Comparison of ENCODE assay signal across 33 cellular contexts in genomic region chr1:65897485-65897884, GRCh38.
A peak's percentile ranks its signal among the peaks of the same experiment; 100 is the strongest.
DNase-seq lines count a peak whose midpoint lies in the region; ATAC-seq, FAIRE-seq and TF ChIP-seq lines count a peak whose summit lies in the region.
"Had no signal": no experiment of that assay in that cellular context is flagged by ENCODE, and none has a peak within 500 bp of the region (broad histone marks: within the 10 kb centered on the region; RNA-seq: fewer than 3 reads in every experiment).

No MANE protein-coding gene starts in this region.

- CTCF ChIA-PET in HEK293 (lab: Yijun Ruan, JAX) (interaction anchor here (0.6 kb wide), 1 partner anchor 67 kb away, joined by 5 read pairs; no protein-coding TSS in a partner anchor), K562 (lab: Yijun Ruan, JAX; ENCODE audit: low intra/inter-chr PET ratio) (no interaction called here)

- H3K9ac ChIP-seq in K562 (ENCODE audit: insufficient read depth in 1 of 2, low read depth in 2 of 2, low read length in 2 of 2): no peak overlapping the region
- H3K9ac ChIP-seq: BLaER1; BLaER1 treated with 17β-estradiol and CSF1 and Interleukin-3, amounts not matched to agents 10 nM and 100 nM had no signal

- no peak for TF ChIP-seq RAD21 in K562 (CRISPR knock-in tag; conservative IDR thresholded peaks at IDR 0.05 in 1 of 2, IDR thresholded peaks at IDR 0.05 in 1 of 2)

- intact Hi-C loops in K562 (cut with micrococcal nuclease): no loop called here

- 10% methylated on average over 1 of the region's 1 CpG for WGBS in K562 (ENCODE audit: insufficient coverage, low coverage, missing lambda C conversion rate)

- no peaks in the 10 kb centered on the region for H3K27me3 ChIP-seq in ACC112 (ENCODE audit: insufficient read depth, low read length)
- no peaks in the 10 kb centered on the region for H3K27me3 ChIP-seq in K562 (ENCODE audit: control insufficient read depth in 2 of 2, insufficient read depth in 2 of 2, low read length in 2 of 2)
- H3K27me3 ChIP-seq in osteoblast (ENCODE audit: insufficient read depth, low read length): no peaks in the 10 kb centered on the region
- H3K27me3 ChIP-seq: BE2C; BLaER1; BLaER1 treated with 17β-estradiol and CSF1 and Interleukin-3, amounts not matched to agents 10 nM and 100 nM had no signal

- ATAC-seq in K562: no peak
- ATAC-seq in HG03520 (IDR thresholded peaks at IDR 0.05; ENCODE audit: unreplicated experiment): no peak
- no peak for ATAC-seq in HG03039 (IDR thresholded peaks at IDR 0.05; ENCODE audit: unreplicated experiment)
- no peak for ATAC-seq in GM18498 (IDR thresholded peaks at IDR 0.05; ENCODE audit: unreplicated experiment)
- ATAC-seq: A549; CD8-positive, alpha-beta T cell had no signal

- H3K36me3 ChIP-seq in ACC112 (ENCODE audit: insufficient read depth, low read length) (no peaks in the 10 kb centered on the region), HEK293 (ENCODE audit: control insufficient read depth in 2 of 2, insufficient read depth in 1 of 2, low read length in 2 of 2) (no peaks in the 10 kb centered on the region), K562 (ENCODE audit: control insufficient read depth, insufficient read depth, low read length) (no peaks in the 10 kb centered on the region), osteoblast (ENCODE audit: insufficient read depth, low read length) (no peaks in the 10 kb centered on the region)
- H3K36me3 ChIP-seq: BE2C; BLaER1; BLaER1 treated with 17β-estradiol and CSF1 and Interleukin-3, amounts not matched to agents 10 nM and 100 nM had no signal

- peak overlapping the region; percentile 78; the same call in 1 of the 2 replicates for H3K27ac ChIP-seq in ACC112 (ENCODE audit: low read depth, low read length)
- no peak overlapping the region for H3K27ac ChIP-seq in HEK293 (ENCODE audit: extremely low read depth, low read depth, low read length)
- H3K27ac ChIP-seq in K562 (ENCODE audit: extremely low read depth, low read depth, low read length): no peak overlapping the region
- H3K27ac ChIP-seq in osteoblast (ENCODE audit: low read depth, low read length): peak overlapping the region; percentile 92
- H3K27ac ChIP-seq: 22Rv1; A549; BLaER1; BLaER1 treated with 17β-estradiol and CSF1 and Interleukin-3, amounts not matched to agents 10 nM and 100 nM; C4-2B had no signal

- no peak overlapping the region for H3K4me3 ChIP-seq in ACC112 (ENCODE audit: low read depth, low read length)
- no peak overlapping the region for H3K4me3 ChIP-seq in HEK293 (ENCODE audit: low read depth, low read length)
- no peak overlapping the region for H3K4me3 ChIP-seq in K562
- no peak overlapping the region for H3K4me3 ChIP-seq in osteoblast (ENCODE audit: insufficient read depth, low read length)
- H3K4me3 ChIP-seq: A549; BLaER1; BLaER1 treated with 17β-estradiol and CSF1 and Interleukin-3, amounts not matched to agents 10 nM and 100 nM had no signal

- H3K4me1 ChIP-seq in ACC112 (ENCODE audit: control insufficient read depth, insufficient read depth, low read length, unreplicated experiment) (peaks cover 16% of the 10 kb centered on the region), HEK293 (ENCODE audit: control insufficient read depth, insufficient read depth, low read length) (no peaks in the 10 kb centered on the region), K562 (replicated peaks in 1 of 2; ENCODE audit: control insufficient read depth in 2 of 2, insufficient read depth in 2 of 2, low read length in 2 of 2) (no peaks in the 10 kb centered on the region), osteoblast (ENCODE audit: insufficient read depth, low read length) (peaks cover 18% of the 10 kb centered on the region)
- H3K4me1 ChIP-seq: BE2C; BLaER1; BLaER1 treated with 17β-estradiol and CSF1 and Interleukin-3, amounts not matched to agents 10 nM and 100 nM; Caco-2 had no signal

- in situ Hi-C loops in K562 (cut with MboI): no loop called here

- H3K4me2 ChIP-seq in K562 (ENCODE audit: insufficient read depth, low read length) (no peak overlapping the region), osteoblast (ENCODE audit: insufficient read depth, low read length) (no peak overlapping the region)
- H3K4me2 ChIP-seq: A549; BLaER1; BLaER1 treated with 17β-estradiol and CSF1 and Interleukin-3, amounts not matched to agents 10 nM and 100 nM had no signal

- H2AFZ ChIP-seq in ACC112 (ENCODE audit: low read length, unreplicated experiment) (no peak overlapping the region), K562 (ENCODE audit: low read depth, low read length) (no peak overlapping the region), osteoblast (ENCODE audit: low read length) (no peak overlapping the region)

- TF ChIP-seq EP300 in K562 (IDR thresholded peaks at IDR 0.05; ENCODE audit: low read length): no peak

- H3K9me1 ChIP-seq in K562 (ENCODE audit: control insufficient read depth, insufficient read depth, low read length): no peaks in the 10 kb centered on the region

- H3K9me3 ChIP-seq in HEK293 (ENCODE audit: control insufficient read depth, insufficient read depth, low read depth, low read length) (no peaks in the 10 kb centered on the region), K562 (replicated peaks; ENCODE audit: control insufficient read depth, insufficient read depth, low read depth, low read length) (no peaks in the 10 kb centered on the region), osteoblast (ENCODE audit: low read depth, low read length) (no peaks in the 10 kb centered on the region)
- H3K9me3 ChIP-seq: A549, BE2C, BLaER1, Caco-2 had no signal

- FAIRE-seq in K562 (lab: Jason Lieb, UNC): no peak
- FAIRE-seq: A204.1, A549 had no signal

- H3K79me2 ChIP-seq in ACC112 (ENCODE audit: control insufficient read depth, insufficient read depth, low read length, unreplicated experiment) (no peaks in the 10 kb centered on the region), K562 (ENCODE audit: control insufficient read depth, insufficient read depth, low read length) (no peaks in the 10 kb centered on the region), osteoblast (ENCODE audit: insufficient read depth, low read length) (peaks cover 17% of the 10 kb centered on the region)

- POLR2A ChIA-PET in HEK293 (lab: Yijun Ruan, JAX) (no interaction called here), K562 (lab: Yijun Ruan, JAX) (no interaction called here)

- TF ChIP-seq POLR2A in K562 (conservative IDR thresholded peaks at IDR 0.05): no peak

- H4K20me1 ChIP-seq in K562 (replicated peaks; ENCODE audit: control insufficient read depth, insufficient read depth, low read length): no peaks in the 10 kb centered on the region
- H4K20me1 ChIP-seq in osteoblast (ENCODE audit: insufficient read depth, low read length): no peaks in the 10 kb centered on the region
- H4K20me1 ChIP-seq: BLaER1; BLaER1 treated with 17β-estradiol and CSF1 and Interleukin-3, amounts not matched to agents 10 nM and 100 nM had no signal

- TF ChIP-seq CTCF in HEK293 (tag by site-specific recombination; IDR thresholded peaks at IDR 0.05) (no peak), K562 (IDR thresholded peaks at IDR 0.05 in 2 of 3, conservative IDR thresholded peaks at IDR 0.05 in 1 of 3; ENCODE audit: insufficient read depth in 2 of 3, low read depth in 1 of 3, low read length in 3 of 3) (no peak), osteoblast (IDR thresholded peaks at IDR 0.05; ENCODE audit: extremely low read depth, low read depth, low read length) (no peak)

- no TSS peak for BruUV-seq in K562 (replicated peaks; lab: Mats Ljungman, UMichigan)

- DNase-seq in K562 (ENCODE audit: extremely low read depth in 1 of 4, low spot score in 3 of 4): no peak
- no peak for DNase-seq in osteoblast (ENCODE audit: insufficient read length, low spot score, missing footprints)
- no peak for DNase-seq in NAMALWA (ENCODE audit: low spot score)
- DNase-seq: 8988T; ACHN; AML-193; BE2C; C1 segment of cervical spinal cord; Caco-2; Calu3; CD4-positive, alpha-beta memory T cell; CD4-positive, alpha-beta T cell; CD4-positive, CD25-positive, alpha-beta regulatory T cell; CD8-positive, alpha-beta memory T cell; CD8-positive, alpha-beta T cell; COR-L47; DMS 273 treated with DMSO at 0.1 percent for 48 hours; DMS153; DMS53; DMS79; DMS79 treated with DMSO at 0.1 percent for 48 hours; DND-41 had no signal

TF ChIP-seq in HEK293, 187 proteins besides CTCF, POLR2A, EP300 and RAD21:
- peak; percentile 68; the same call in 1 of the 2 replicates for TF ChIP-seq ZNF146 (tag by site-specific recombination; IDR thresholded peaks at IDR 0.05)
- TF ChIP-seq SALL2 (tag by site-specific recombination; IDR thresholded peaks at IDR 0.05; ENCODE audit: borderline replicate concordance): no peak

TF ChIP-seq in K562, 482 proteins besides CTCF, POLR2A, EP300 and RAD21:
- TF ChIP-seq BRD4 (IDR thresholded peaks at IDR 0.05): no peak
- TF ChIP-seq ZBTB17 (CRISPR knock-in tag; IDR thresholded peaks at IDR 0.05): no peak
- peak; percentile 61 for TF ChIP-seq ZNF146 (CRISPR knock-in tag; IDR thresholded peaks at IDR 0.05; ENCODE audit: unreplicated experiment)
- TF ChIP-seq, protein P1, sequence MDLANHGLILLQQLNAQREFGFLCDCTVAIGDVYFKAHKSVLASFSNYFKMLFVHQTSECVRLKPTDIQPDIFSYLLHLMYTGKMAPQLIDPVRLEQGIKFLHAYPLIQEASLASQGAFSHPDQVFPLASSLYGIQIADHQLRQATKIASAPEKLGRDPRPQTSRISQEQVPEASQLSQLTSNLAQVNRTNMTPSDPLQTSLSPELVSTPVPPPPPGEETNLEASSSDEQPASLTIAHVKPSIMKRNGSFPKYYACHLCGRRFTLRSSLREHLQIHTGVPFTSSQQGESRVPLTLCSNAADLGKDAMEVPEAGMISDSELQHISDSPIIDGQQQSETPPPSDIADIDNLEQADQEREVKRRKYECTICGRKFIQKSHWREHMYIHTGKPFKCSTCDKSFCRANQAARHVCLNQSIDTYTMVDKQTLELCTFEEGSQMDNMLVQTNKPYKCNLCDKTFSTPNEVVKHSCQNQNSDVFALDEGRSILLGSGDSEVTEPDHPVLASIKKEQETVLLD (IDR thresholded peaks at IDR 0.05): no peak
- no peak for TF ChIP-seq MAFG (tag; conservative IDR thresholded peaks at IDR 0.05)
- TF ChIP-seq EP400 (IDR thresholded peaks at IDR 0.05): no peak
- no peak for TF ChIP-seq ZKSCAN8 (CRISPR knock-in tag; IDR thresholded peaks at IDR 0.05)

Comparison
In these comparisons a context has a peak if more than half of its experiments do, and no peak if none do; other contexts are left out.
1. H3K27ac ChIP-seq: peak in ACC112 (single experiment) and osteoblast (single experiment); none in HEK293 (single experiment) and K562 (single experiment).